In genomic region chr14:37816743-37817295, GRCh38 we compare ENCODE assay signal across 17 cellular contexts.
DNase-seq lines count a peak whose midpoint lies in the region; FAIRE-seq and TF ChIP-seq lines count a peak whose summit lies in the region.
"Had no signal": no experiment of that assay in that cellular context is flagged by ENCODE, and none has a peak within 500 bp of the region (broad histone marks: within the 10 kb centered on the region; RNA-seq: fewer than 3 reads in every experiment).

No MANE protein-coding gene starts in this region.

- H2BK120ac ChIP-seq in neuronal stem cell (ENCODE audit: low read depth, low read length): no peak overlapping the region

- TF ChIP-seq CTCF in D721Med (IDR thresholded peaks at IDR 0.05; ENCODE audit: insufficient read depth, missing control alignments) (no peak), endodermal cell (conservative IDR thresholded peaks at IDR 0.05) (no peak)

- H3K4me2 ChIP-seq in neuronal stem cell (ENCODE audit: insufficient read depth, low read length, poor library complexity, severe bottlenecking): no peak overlapping the region
- H3K4me2 ChIP-seq: BLaER1 treated with 17β-estradiol and CSF1 and Interleukin-3, amounts not matched to agents 10 nM and 100 nM had no signal

- no peak overlapping the region for H3K23ac ChIP-seq in neuronal stem cell (ENCODE audit: low read depth, low read length, poor library complexity)

- H3K18ac ChIP-seq in neuronal stem cell (ENCODE audit: low read length): peak overlapping the region; percentile 67

- FAIRE-seq in D721Med (lab: Jason Lieb, UNC): peak; percentile 25
- FAIRE-seq: GM12878 had no signal

- H3K79me1 ChIP-seq in neuronal stem cell (ENCODE audit: low read depth, low read length): no peaks in the 10 kb centered on the region

- H4K8ac ChIP-seq in neuronal stem cell (ENCODE audit: low read depth, low read length): no peak overlapping the region

- peak overlapping the region; percentile 38 for H2BK15ac ChIP-seq in neuronal stem cell (ENCODE audit: low read length)

- H2BK12ac ChIP-seq in neuronal stem cell (ENCODE audit: low read length): no peak overlapping the region

- H3K27ac Mint-ChIP-seq in endodermal cell: peak overlapping the region; percentile 83
- H3K27ac Mint-ChIP-seq: B cell; CD8-positive, alpha-beta T cell had no signal

- WGBS in endodermal cell (ENCODE audit: insufficient coverage in 1 of 2, insufficient read length in 1 of 2), 2 experiments: 57 to 86% methylated on average over 1 to 3 of the region's 4 CpGs
- WGBS in neuronal stem cell (ENCODE audit: extremely low coverage in 2 of 2, insufficient read length in 2 of 2, insufficient replicate concordance in 1 of 2), 2 donors: no CpG with 5 or more reads among the region's 4 CpGs

- H3K4me3 Mint-ChIP-seq in endodermal cell: no peak overlapping the region
- H3K4me3 Mint-ChIP-seq: B cell; CD8-positive, alpha-beta T cell had no signal

- H2BK5ac ChIP-seq in neuronal stem cell (ENCODE audit: low read length): no peak overlapping the region

- DNase-seq in D721Med (ENCODE audit: insufficient read length, low spot score) (no peak), NCI-H526 treated with DMSO at 0.1 percent for 48 hours (lab: John Stamatoyannopoulos, UW) (peak; percentile 19), endodermal cell (no peak), neuronal stem cell (ENCODE audit: low spot score) (no peak), dermis blood vessel endothelial cell (no peak), amniotic stem cell (lab: John Stamatoyannopoulos, UW) (no peak), SJCRH30 (no peak)
- DNase-seq: Calu3; CD8-positive, alpha-beta T cell; DMS 273 treated with DMSO at 0.1 percent for 48 hours; DMS53; DND-41; EL had no signal

- H2AK5ac ChIP-seq in neuronal stem cell (ENCODE audit: low read depth, low read length): no peak overlapping the region

- H3K9me3 ChIP-seq in endodermal cell (ENCODE audit: control insufficient read depth, low read length) (no peaks in the 10 kb centered on the region), neuronal stem cell (replicated peaks in 1 of 2; ENCODE audit: control insufficient read depth in 2 of 2, insufficient read depth in 1 of 2, low read depth in 1 of 2, low read length in 2 of 2) (no peaks in the 10 kb centered on the region), SJCRH30 (replicated peaks) (no peaks in the 10 kb centered on the region)
- H3K9me3 ChIP-seq: BLaER1 treated with 17β-estradiol and CSF1 and Interleukin-3, amounts not matched to agents 10 nM and 100 nM; HAP-1 had no signal

- H3K36me3 Mint-ChIP-seq in endodermal cell (ENCODE audit: low read depth): no peaks in the 10 kb centered on the region
- H3K36me3 Mint-ChIP-seq: CD8-positive, alpha-beta T cell had no signal

- H3K36me3 ChIP-seq in endodermal cell (ENCODE audit: control insufficient read depth, insufficient read depth, low read length) (no peaks in the 10 kb centered on the region), neuronal stem cell (replicated peaks in 1 of 2; ENCODE audit: control insufficient read depth in 2 of 2, insufficient read depth in 2 of 2, low read length in 2 of 2) (no peaks in the 10 kb centered on the region), SJCRH30 (no peaks in the 10 kb centered on the region)
- H3K36me3 ChIP-seq: BLaER1 treated with 17β-estradiol and CSF1 and Interleukin-3, amounts not matched to agents 10 nM and 100 nM; HAP-1 had no signal

- H3K27ac ChIP-seq in endodermal cell (ENCODE audit: low read depth, low read length) (no peak overlapping the region), neuronal stem cell (replicated peaks; ENCODE audit: low read length) (no peak overlapping the region), SJCRH30 (no peak overlapping the region)
- H3K27ac ChIP-seq: BLaER1 treated with 17β-estradiol and CSF1 and Interleukin-3, amounts not matched to agents 10 nM and 100 nM had no signal

- H3K9ac ChIP-seq in endodermal cell (ENCODE audit: extremely low read depth, low read length, poor library complexity, severe bottlenecking): no peak overlapping the region
- H3K9ac ChIP-seq in neuronal stem cell (ENCODE audit: low read depth, low read length, poor library complexity): no peak overlapping the region
- H3K9ac ChIP-seq: BLaER1 treated with 17β-estradiol and CSF1 and Interleukin-3, amounts not matched to agents 10 nM and 100 nM had no signal

- no peak overlapping the region for H4K91ac ChIP-seq in neuronal stem cell (ENCODE audit: low read depth, low read length, poor library complexity)

- no peak overlapping the region for H3K14ac ChIP-seq in neuronal stem cell (ENCODE audit: low read length)

- H3K4me1 ChIP-seq in endodermal cell (ENCODE audit: control insufficient read depth, insufficient read depth, low read length) (peaks cover 4% of the 10 kb centered on the region), neuronal stem cell (ENCODE audit: control insufficient read depth in 2 of 2, insufficient read depth in 1 of 2, low read depth in 1 of 2, low read length in 2 of 2) (peaks cover 5% of the 10 kb centered on the region in 2 donors), SJCRH30 (peaks cover 11% of the 10 kb centered on the region)
- H3K4me1 ChIP-seq: BLaER1 treated with 17β-estradiol and CSF1 and Interleukin-3, amounts not matched to agents 10 nM and 100 nM; HAP-1 had no signal

- H3K4me3 ChIP-seq in endodermal cell (ENCODE audit: low read length) (no peak overlapping the region), neuronal stem cell (ENCODE audit: low read length in 2 of 2) (no peak overlapping the region), SJCRH30 (no peak overlapping the region)
- H3K4me3 ChIP-seq: BLaER1 treated with 17β-estradiol and CSF1 and Interleukin-3, amounts not matched to agents 10 nM and 100 nM; GM12878; HAP-1 had no signal

- peaks cover 17% of the 10 kb centered on the region for H3K4me1 Mint-ChIP-seq in endodermal cell
- H3K4me1 Mint-ChIP-seq: B cell had no signal

- no peaks in the 10 kb centered on the region for H3K27me3 Mint-ChIP-seq in endodermal cell (ENCODE audit: insufficient read depth)
- H3K27me3 Mint-ChIP-seq: B cell had no signal

- H2AFZ ChIP-seq in neuronal stem cell (ENCODE audit: low read length): no peak overlapping the region

- H3K9me3 Mint-ChIP-seq in endodermal cell: no peaks in the 10 kb centered on the region
- H3K9me3 Mint-ChIP-seq: CD8-positive, alpha-beta T cell had no signal

- H3K4ac ChIP-seq in neuronal stem cell (ENCODE audit: low read length): no peak overlapping the region

- H3K27me3 ChIP-seq in endodermal cell (ENCODE audit: control insufficient read depth, insufficient read depth, low read length, poor library complexity, severe bottlenecking) (no peaks in the 10 kb centered on the region), neuronal stem cell (ENCODE audit: control insufficient read depth in 3 of 3, insufficient read depth in 3 of 3, low read depth in 1 of 3, low read length in 3 of 3) (no peaks in the 10 kb centered on the region), SJCRH30 (no peaks in the 10 kb centered on the region)
- H3K27me3 ChIP-seq: BLaER1 treated with 17β-estradiol and CSF1 and Interleukin-3, amounts not matched to agents 10 nM and 100 nM had no signal
